ENCODE assay signal across 8 cellular contexts in the genomic region with DNA sequence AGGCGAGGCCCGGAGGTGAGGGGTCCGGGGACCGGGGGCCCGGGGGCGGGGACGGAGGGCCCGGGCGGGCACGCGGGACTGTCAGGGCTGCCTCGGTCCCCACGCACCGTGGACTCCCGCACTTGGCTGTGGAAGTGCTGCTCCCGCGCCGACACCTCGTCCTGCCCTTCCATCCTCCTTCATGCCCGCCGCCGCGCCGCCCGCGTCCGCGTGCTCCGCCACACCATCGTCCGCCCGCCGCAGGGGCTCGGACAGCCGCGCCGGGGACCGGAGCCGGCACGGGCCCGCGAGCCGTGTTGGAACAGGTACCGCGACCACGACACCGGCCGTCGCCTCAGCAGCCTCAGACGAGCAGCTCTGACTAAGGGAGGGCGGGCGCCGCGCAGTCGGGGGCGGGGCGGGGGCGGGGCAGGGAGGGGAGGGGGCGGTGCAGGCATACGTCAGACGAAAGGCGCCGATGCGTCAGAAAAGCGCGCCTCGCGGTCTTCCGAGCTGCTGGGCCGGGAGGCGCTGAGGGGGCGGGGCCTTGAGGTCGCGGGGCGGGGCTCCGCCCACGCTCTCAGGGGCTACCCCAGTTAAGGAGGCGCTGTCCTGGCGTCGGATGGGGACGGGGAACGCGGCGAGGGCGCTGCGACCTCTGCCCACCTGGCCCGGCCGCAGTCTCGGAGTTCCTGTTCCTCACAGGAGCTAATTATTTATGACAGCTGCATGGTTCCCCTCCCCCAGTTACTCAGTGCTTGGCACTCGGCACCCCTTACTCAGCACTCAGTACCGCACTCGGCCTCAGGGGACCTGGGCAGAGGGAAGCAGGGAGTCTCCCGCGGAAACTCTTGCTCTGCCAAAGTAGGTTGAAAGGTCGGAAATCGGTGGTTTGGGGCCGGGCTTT. TPM values are rescaled to one million over a fixed set of nuclear protein-coding genes. Genes with fewer than 3 reads are reported as not detected.
DNase-seq lines count a peak whose midpoint lies in the region; ATAC-seq and TF ChIP-seq lines count a peak whose summit lies in the region.

A gene with protein sequence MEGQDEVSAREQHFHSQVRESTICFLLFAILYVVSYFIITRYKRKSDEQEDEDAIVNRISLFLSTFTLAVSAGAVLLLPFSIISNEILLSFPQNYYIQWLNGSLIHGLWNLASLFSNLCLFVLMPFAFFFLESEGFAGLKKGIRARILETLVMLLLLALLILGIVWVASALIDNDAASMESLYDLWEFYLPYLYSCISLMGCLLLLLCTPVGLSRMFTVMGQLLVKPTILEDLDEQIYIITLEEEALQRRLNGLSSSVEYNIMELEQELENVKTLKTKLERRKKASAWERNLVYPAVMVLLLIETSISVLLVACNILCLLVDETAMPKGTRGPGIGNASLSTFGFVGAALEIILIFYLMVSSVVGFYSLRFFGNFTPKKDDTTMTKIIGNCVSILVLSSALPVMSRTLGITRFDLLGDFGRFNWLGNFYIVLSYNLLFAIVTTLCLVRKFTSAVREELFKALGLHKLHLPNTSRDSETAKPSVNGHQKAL (minus strand): TSS at position 363 of the 886 bp plus-strand sequence. CDS start 190 bp downstream, at position 173.

- peaks cover 3% of the 10 kb centered on the region for H3K36me3 ChIP-seq in thymus (ENCODE audit: control insufficient read depth, insufficient read depth)

- TF ChIP-seq CTCF in glutamatergic neuron (IDR thresholded peaks at IDR 0.05; ENCODE audit: partially characterized antibody, unreplicated experiment), result peak; percentile 76
- peak; percentile 37 for TF ChIP-seq CTCF in osteocyte (IDR thresholded peaks at IDR 0.05)

- H3K4me1 Mint-ChIP-seq in activated naive CD8-positive, alpha-beta T cell (ENCODE audit: low read depth), result peaks cover 47% of the 10 kb centered on the region
- H3K4me1 Mint-ChIP-seq in glutamatergic neuron (ENCODE audit: low read depth, unreplicated experiment) (no peaks in the 10 kb centered on the region), osteocyte (ENCODE audit: unreplicated experiment) (peaks cover 19% of the 10 kb centered on the region)

- H3K36me3 Mint-ChIP-seq in activated naive CD8-positive, alpha-beta T cell, result no peaks in the 10 kb centered on the region
- H3K36me3 Mint-ChIP-seq in glutamatergic neuron (ENCODE audit: unreplicated experiment) (peaks cover 4% of the 10 kb centered on the region), osteocyte (ENCODE audit: unreplicated experiment) (no peaks in the 10 kb centered on the region)

- peaks cover 2% of the 10 kb centered on the region for H3K4me1 ChIP-seq in thymus (ENCODE audit: control insufficient read depth, insufficient read depth, low read length)

- H3K27me3 Mint-ChIP-seq in activated naive CD8-positive, alpha-beta T cell, result no peaks in the 10 kb centered on the region
- H3K27me3 Mint-ChIP-seq in glutamatergic neuron (ENCODE audit: unreplicated experiment) (peaks cover 4% of the 10 kb centered on the region), osteocyte (ENCODE audit: unreplicated experiment) (no peaks in the 10 kb centered on the region)

- H3K9me3 ChIP-seq in thymus (ENCODE audit: control insufficient read depth), result no peaks in the 10 kb centered on the region

- no peaks in the 10 kb centered on the region for H3K9me3 Mint-ChIP-seq in activated naive CD8-positive, alpha-beta T cell (ENCODE audit: low read depth)
- H3K9me3 Mint-ChIP-seq in glutamatergic neuron (ENCODE audit: unreplicated experiment) (peaks cover 2% of the 10 kb centered on the region), osteocyte (ENCODE audit: unreplicated experiment) (no peaks in the 10 kb centered on the region)

- peak; percentile 77 for TF ChIP-seq POLR2A in GM10847 (IDR thresholded peaks at IDR 0.05; ENCODE audit: extremely low read depth, insufficient read length)

- H3K4me3 Mint-ChIP-seq in activated naive CD8-positive, alpha-beta T cell, result peak within 1 kb of the TSS; percentile 94
- peak within 1 kb of the TSS; percentile 90 for H3K4me3 Mint-ChIP-seq in glutamatergic neuron (ENCODE audit: unreplicated experiment)
- H3K4me3 Mint-ChIP-seq in osteocyte (ENCODE audit: unreplicated experiment), result peak within 1 kb of the TSS; percentile 91

- peak; percentile 69 for ATAC-seq in HG02610 (IDR thresholded peaks at IDR 0.05; ENCODE audit: unreplicated experiment)

- peak; percentile 97 for DNase-seq in NCI-H1092 treated with DMSO at 0.1 percent for 48 hours (lab: John Stamatoyannopoulos, UW)
- DNase-seq in SKM-1 (lab: John Stamatoyannopoulos, UW; ENCODE audit: unreplicated experiment), result peak; percentile 65
- DNase-seq in glutamatergic neuron, result peak; percentile 96
- DNase-seq in osteocyte (ENCODE audit: extremely low spot score, unreplicated experiment), result peak; percentile 97

- under 1% methylated on average over 97 of the region's 97 CpGs for WGBS in thymus

- peak within 1 kb of the TSS; percentile 100 for H3K27ac ChIP-seq in thymus (ENCODE audit: low read depth)

- H3K27ac Mint-ChIP-seq in activated naive CD8-positive, alpha-beta T cell, result peak within 1 kb of the TSS; percentile 81
- peak within 1 kb of the TSS; percentile 55 for H3K27ac Mint-ChIP-seq in glutamatergic neuron (ENCODE audit: unreplicated experiment)
- peak within 1 kb of the TSS; percentile 88 for H3K27ac Mint-ChIP-seq in osteocyte (ENCODE audit: unreplicated experiment)

- peak within 1 kb of the TSS; percentile 91 for H3K4me3 ChIP-seq in thymus (ENCODE audit: low read length)

- no peaks in the 10 kb centered on the region for H3K27me3 ChIP-seq in thymus (ENCODE audit: control insufficient read depth, insufficient read depth)

RNA-seq across cellular contexts. Expression of the gene that starts here (rescaled TPM):
- total RNA-seq in glutamatergic neuron (ENCODE audit: unreplicated experiment), result 41.0 TPM
- 47.7 and 55.8 TPM in 2 replicates for total RNA-seq in osteocyte
- 27.7 TPM for polyA plus RNA-seq in thymus

Comparison
In these comparisons a context has a peak if more than half of its experiments do, and no peak if none do; other contexts are left out.
1. Peak in every context shown above with its lines: DNase-seq, ATAC-seq, H3K4me3 ChIP-seq and H3K27ac ChIP-seq.